Comparison of ENCODE assay signal across 10 cellular contexts in genomic region chr2:42386684-42387083, GRCh38. TPM values are rescaled to one million over a fixed set of nuclear protein-coding genes. Genes with fewer than 3 reads are reported as not detected.
DNase-seq lines count a peak whose midpoint lies in the region; ATAC-seq and TF ChIP-seq lines count a peak whose summit lies in the region.
"Had no signal": no experiment of that assay in that cellular context is flagged by ENCODE, and none has a peak within 500 bp of the region (broad histone marks: within the 10 kb centered on the region; RNA-seq: fewer than 3 reads in every experiment).

No MANE protein-coding gene starts in this region.

- H3K4me1 ChIP-seq in cardiac muscle cell (ENCODE audit: low read depth) (no peaks in the 10 kb centered on the region), testis (peaks cover 18% of the 10 kb centered on the region)
- no peaks in the 10 kb centered on the region for H3K4me1 ChIP-seq in effector memory CD4-positive, alpha-beta T cell (ENCODE audit: control insufficient read depth, insufficient read depth, low read length, poor library complexity, severe bottlenecking)

- no peak for TF ChIP-seq POLR2A in testis (IDR thresholded peaks at IDR 0.05)

- TF ChIP-seq RAD21 in Ishikawa (IDR thresholded peaks at IDR 0.05; ENCODE audit: low read depth): peak; percentile 38

- intact Hi-C loops in left cardiac atrium (cut with DNase I): no loop called here
- intact Hi-C loops in testis (cut with DNase I; ENCODE audit: low total_unique reads): no loop called here

- DNase-seq in cardiac muscle cell (ENCODE audit: low read depth in 1 of 2, low spot score in 1 of 2) (peak in 1 of 2 donors; percentile 4), left cardiac atrium (no peak), cardiac fibroblast (ENCODE audit: low read depth in 2 of 2) (peak; percentile 3 to 11), testis (no peak), substantia nigra (lab: John Stamatoyannopoulos, UW) (no peak)
- no peak for DNase-seq in effector memory CD4-positive, alpha-beta T cell
- DNase-seq: activated CD4-positive, alpha-beta T cell treated with anti-CD3 and anti-CD28 coated beads, Interleukin-2, amount 50 U/mL, for 48 hours; NCI-H2171 treated with DMSO at 0.1 percent for 48 hours had no signal

- H3K4me3 ChIP-seq in cardiac muscle cell: no peak overlapping the region
- no peak overlapping the region for H3K4me3 ChIP-seq in cardiac fibroblast (replicated peaks in 1 of 2; ENCODE audit: low read depth in 2 of 2, low read length in 2 of 2)
- no peak overlapping the region for H3K4me3 ChIP-seq in testis
- no peak overlapping the region for H3K4me3 ChIP-seq in effector memory CD4-positive, alpha-beta T cell (ENCODE audit: insufficient read depth, low read depth, low read length, poor library complexity, severe bottlenecking)

- H3K27me3 ChIP-seq in cardiac muscle cell: no peaks in the 10 kb centered on the region
- H3K27me3 ChIP-seq in testis: no peaks in the 10 kb centered on the region
- no peaks in the 10 kb centered on the region for H3K27me3 ChIP-seq in effector memory CD4-positive, alpha-beta T cell (replicated peaks; ENCODE audit: control insufficient read depth, insufficient read depth, low read length, poor library complexity, severe bottlenecking)

- H3K9me3 ChIP-seq in cardiac muscle cell (ENCODE audit: low read depth) (no peaks in the 10 kb centered on the region), testis (no peaks in the 10 kb centered on the region)
- H3K9me3 ChIP-seq in effector memory CD4-positive, alpha-beta T cell (ENCODE audit: control insufficient read depth, low read length): no peaks in the 10 kb centered on the region

- H3K36me3 ChIP-seq in cardiac muscle cell: no peaks in the 10 kb centered on the region
- H3K36me3 ChIP-seq in testis (ENCODE audit: low read depth, missing control alignments): no peaks in the 10 kb centered on the region
- H3K36me3 ChIP-seq in effector memory CD4-positive, alpha-beta T cell (ENCODE audit: control insufficient read depth, insufficient read depth, low read length): no peaks in the 10 kb centered on the region

- TF ChIP-seq CTCF in cardiac muscle cell (IDR thresholded peaks at IDR 0.05; ENCODE audit: low read depth, low read length) (peak; percentile 37), cardiac fibroblast (IDR thresholded peaks at IDR 0.05; ENCODE audit: low read depth, low read length) (peak; percentile 49), testis (IDR thresholded peaks at IDR 0.05) (peak in 2 of 3 experiments; percentile 13 to 28)

- no peak overlapping the region for H3K27ac ChIP-seq in cardiac muscle cell
- no peak overlapping the region for H3K27ac ChIP-seq in testis
- H3K27ac ChIP-seq in effector memory CD4-positive, alpha-beta T cell (ENCODE audit: insufficient read depth, low read length, poor library complexity, severe bottlenecking): no peak overlapping the region
- no peak overlapping the region for H3K27ac ChIP-seq in substantia nigra (ENCODE audit: low read depth, low read length, poor library complexity, severe bottlenecking)

- whole genome bisulfite sequencing in testis, 2 donors: 92 to 98% methylated on average over 5 of the region's 5 CpGs

- no peak for TF ChIP-seq EP300 in Ishikawa (IDR thresholded peaks at IDR 0.05; ENCODE audit: borderline replicate concordance)

- ATAC-seq in left cardiac atrium (no peak), GM18858 (IDR thresholded peaks at IDR 0.05; ENCODE audit: unreplicated experiment) (no peak)

TF ChIP-seq in Ishikawa, 13 proteins besides CTCF, POLR2A, EP300 and RAD21:
- TF ChIP-seq YY1 (IDR thresholded peaks at IDR 0.05; ENCODE audit: low read depth) (no peak), MAX (IDR thresholded peaks at IDR 0.05) (no peak), REST (IDR thresholded peaks at IDR 0.05; ENCODE audit: low read depth) (no peak), FOXM1 (IDR thresholded peaks at IDR 0.05; ENCODE audit: borderline replicate concordance, low read depth) (no peak), EGR1 (IDR thresholded peaks at IDR 0.05) (no peak), TAF1 (IDR thresholded peaks at IDR 0.05; ENCODE audit: low read depth) (no peak), CREB1 (IDR thresholded peaks at IDR 0.05; ENCODE audit: low read depth) (no peak), TCF12 (IDR thresholded peaks at IDR 0.05; ENCODE audit: low read depth) (no peak), NFIC (IDR thresholded peaks at IDR 0.05) (no peak), ZBTB7A (IDR thresholded peaks at IDR 0.05; ENCODE audit: low read depth) (no peak)

RNA-seq across cellular contexts. Expression of gene COX7A2L, which starts 25.7 kb away (rescaled TPM):
- total RNA-seq in cardiac muscle cell: 152 and 160 TPM in 2 replicates
- 187 and 197 TPM in 2 replicates for polyA plus RNA-seq in cardiac muscle cell
- total RNA-seq in left cardiac atrium: 100 to 1,000 TPM in 1 of 2 donors, 10 to 100 TPM in 1; 86.7 to 101 TPM
- total RNA-seq in testis: 100 to 1,000 TPM; 134 to 142 TPM
- polyA plus RNA-seq in testis (ENCODE audit: insufficient read depth, low read depth, low replicate concordance): 143 TPM

Comparison
In these comparisons a context has a peak if more than half of its experiments do, and no peak if none do; other contexts are left out.
1. DNase-seq: peak in cardiac fibroblast (2 of 2); none in left cardiac atrium (single experiment), testis (single experiment), effector memory CD4-positive, alpha-beta T cell (0 of 3) and substantia nigra (0 of 49).
2. Peak in every context shown above with its lines, with median percentiles within 50 percentile points of each other: CTCF ChIP-seq.